ENCODE assay signal across 3 cellular contexts in the genomic region with DNA sequence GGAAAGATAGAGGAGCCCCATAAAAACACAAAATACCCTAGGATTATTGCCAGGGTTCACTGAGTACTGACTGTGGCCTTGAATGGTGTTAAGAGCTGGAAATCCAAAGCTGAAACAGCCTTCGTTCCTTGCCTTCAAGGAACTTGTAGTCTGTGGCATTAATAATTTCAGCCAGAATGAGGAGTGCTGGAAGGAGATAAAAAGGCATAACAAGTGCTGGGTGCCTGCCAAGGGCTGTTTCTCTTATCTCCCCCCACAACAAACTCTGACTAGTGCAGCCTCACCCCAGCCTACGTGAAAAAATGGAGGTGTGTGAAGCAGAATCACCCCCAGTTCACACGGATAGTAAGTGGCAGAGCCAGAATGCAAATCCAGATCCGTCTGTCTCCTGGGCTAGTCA.
A peak's percentile ranks its signal among the peaks of the same experiment; 100 is the strongest.
TF ChIP-seq lines count a peak whose summit lies in the region.

No MANE protein-coding gene starts in this region.

TF ChIP-seq in HEK293, 187 proteins besides CTCF, POLR2A, EP300 and RAD21:
- TF ChIP-seq ZBTB8A (tag by site-specific recombination; IDR thresholded peaks at IDR 0.05) (no peak), ZNF341 (tag by site-specific recombination; IDR thresholded peaks at IDR 0.05; ENCODE audit: low read depth) (peak; percentile 48), ZNF548 (tag by site-specific recombination; IDR thresholded peaks at IDR 0.05) (no peak), ZNF501 (tag by site-specific recombination; IDR thresholded peaks at IDR 0.05) (no peak), SETDB1 (IDR thresholded peaks at IDR 0.05; ENCODE audit: insufficient read length, low read length) (no peak), ZEB2 (tag by site-specific recombination; IDR thresholded peaks at IDR 0.05) (no peak)

TF ChIP-seq in K562, 482 proteins besides CTCF, POLR2A, EP300 and RAD21 (continues in another document):
- TF ChIP-seq EP400 (IDR thresholded peaks at IDR 0.05) = no peak
- TF ChIP-seq FOXJ2 (tag; IDR thresholded peaks at IDR 0.05) = peak; percentile 87
- TF ChIP-seq NCOR1 (IDR thresholded peaks at IDR 0.05) = peak; percentile 55
- peak; percentile 84 for TF ChIP-seq CBFA2T3 (IDR thresholded peaks at IDR 0.05)
- peak; percentile 61 to 73 for TF ChIP-seq TRIM24 (IDR thresholded peaks at IDR 0.05)
- TF ChIP-seq DPF2 (IDR thresholded peaks at IDR 0.05) = peak; percentile 51; the same call in 1 of the 2 replicates
- TF ChIP-seq, protein P1, sequence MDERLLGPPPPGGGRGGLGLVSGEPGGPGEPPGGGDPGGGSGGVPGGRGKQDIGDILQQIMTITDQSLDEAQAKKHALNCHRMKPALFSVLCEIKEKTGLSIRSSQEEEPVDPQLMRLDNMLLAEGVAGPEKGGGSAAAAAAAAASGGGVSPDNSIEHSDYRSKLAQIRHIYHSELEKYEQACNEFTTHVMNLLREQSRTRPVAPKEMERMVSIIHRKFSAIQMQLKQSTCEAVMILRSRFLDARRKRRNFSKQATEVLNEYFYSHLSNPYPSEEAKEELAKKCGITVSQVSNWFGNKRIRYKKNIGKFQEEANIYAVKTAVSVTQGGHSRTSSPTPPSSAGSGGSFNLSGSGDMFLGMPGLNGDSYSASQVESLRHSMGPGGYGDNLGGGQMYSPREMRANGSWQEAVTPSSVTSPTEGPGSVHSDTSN (CRISPR knock-in tag; IDR thresholded peaks at IDR 0.05; ENCODE audit: low read depth) = no peak
- TF ChIP-seq, protein P1 (tag; conservative IDR thresholded peaks at IDR 0.05; ENCODE audit: low read depth) = peak; percentile 35; the same call in 1 of the 2 replicates
- no peak for TF ChIP-seq SMARCC2 (IDR thresholded peaks at IDR 0.05; ENCODE audit: low read depth)
- TF ChIP-seq CBFA2T2 (conservative IDR thresholded peaks at IDR 0.05) = peak; percentile 74
- TF ChIP-seq TCF3 (CRISPR knock-in tag; IDR thresholded peaks at IDR 0.05) = peak; percentile 60
- TF ChIP-seq POLR2B (IDR thresholded peaks at IDR 0.05; ENCODE audit: low read depth, partially characterized antibody) = no peak
- TF ChIP-seq TRIM28 (IDR thresholded peaks at IDR 0.05) = peak; percentile 87
- TF ChIP-seq ZNF696 (CRISPR knock-in tag; conservative IDR thresholded peaks at IDR 0.05) = no peak
- 0 out of 2 replicates have a peak, but pooled peaks have one; percentile 16 for TF ChIP-seq STAT5A (IDR thresholded peaks at IDR 0.05; ENCODE audit: borderline replicate concordance, low read length)
- TF ChIP-seq, protein P2, sequence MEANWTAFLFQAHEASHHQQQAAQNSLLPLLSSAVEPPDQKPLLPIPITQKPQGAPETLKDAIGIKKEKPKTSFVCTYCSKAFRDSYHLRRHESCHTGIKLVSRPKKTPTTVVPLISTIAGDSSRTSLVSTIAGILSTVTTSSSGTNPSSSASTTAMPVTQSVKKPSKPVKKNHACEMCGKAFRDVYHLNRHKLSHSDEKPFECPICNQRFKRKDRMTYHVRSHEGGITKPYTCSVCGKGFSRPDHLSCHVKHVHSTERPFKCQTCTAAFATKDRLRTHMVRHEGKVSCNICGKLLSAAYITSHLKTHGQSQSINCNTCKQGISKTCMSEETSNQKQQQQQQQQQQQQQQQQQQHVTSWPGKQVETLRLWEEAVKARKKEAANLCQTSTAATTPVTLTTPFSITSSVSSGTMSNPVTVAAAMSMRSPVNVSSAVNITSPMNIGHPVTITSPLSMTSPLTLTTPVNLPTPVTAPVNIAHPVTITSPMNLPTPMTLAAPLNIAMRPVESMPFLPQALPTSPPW (CRISPR knock-in tag; IDR thresholded peaks at IDR 0.05) = peak; percentile 44; the same call in 1 of the 2 replicates
- peak; percentile 70; the same call in 1 of the 2 replicates for TF ChIP-seq ZNF12 (CRISPR knock-in tag; IDR thresholded peaks at IDR 0.05)
- peak; percentile 73 for TF ChIP-seq ZNF316 (IDR thresholded peaks at IDR 0.05)
- no peak for TF ChIP-seq SREBF1 (IDR thresholded peaks at IDR 0.05; ENCODE audit: borderline replicate concordance, low read depth, low read length)
- peak; percentile 82 for TF ChIP-seq NFIC (IDR thresholded peaks at IDR 0.05)
- TF ChIP-seq, protein P3, sequence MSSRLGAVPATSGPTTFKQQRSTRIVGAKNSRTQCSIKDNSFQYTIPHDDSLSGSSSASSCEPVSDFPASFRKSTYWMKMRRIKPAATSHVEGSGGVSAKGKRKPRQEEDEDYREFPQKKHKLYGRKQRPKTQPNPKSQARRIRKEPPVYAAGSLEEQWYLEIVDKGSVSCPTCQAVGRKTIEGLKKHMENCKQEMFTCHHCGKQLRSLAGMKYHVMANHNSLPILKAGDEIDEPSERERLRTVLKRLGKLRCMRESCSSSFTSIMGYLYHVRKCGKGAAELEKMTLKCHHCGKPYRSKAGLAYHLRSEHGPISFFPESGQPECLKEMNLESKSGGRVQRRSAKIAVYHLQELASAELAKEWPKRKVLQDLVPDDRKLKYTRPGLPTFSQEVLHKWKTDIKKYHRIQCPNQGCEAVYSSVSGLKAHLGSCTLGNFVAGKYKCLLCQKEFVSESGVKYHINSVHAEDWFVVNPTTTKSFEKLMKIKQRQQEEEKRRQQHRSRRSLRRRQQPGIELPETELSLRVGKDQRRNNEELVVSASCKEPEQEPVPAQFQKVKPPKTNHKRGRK (tag; IDR thresholded peaks at IDR 0.05) = no peak
- peak; percentile 78 for TF ChIP-seq ARID1B (IDR thresholded peaks at IDR 0.05)
- 0 out of 2 replicates have a peak, but pooled peaks have one; percentile 12 for TF ChIP-seq SOX6 (IDR thresholded peaks at IDR 0.05)
- TF ChIP-seq NR4A1 (CRISPR knock-in tag; IDR thresholded peaks at IDR 0.05) = no peak
- 0 out of 2 replicates have a peak, but pooled peaks have one; percentile 45 for TF ChIP-seq NR4A1 (tag; IDR thresholded peaks at IDR 0.05)
- TF ChIP-seq KDM2B (CRISPR knock-in tag; IDR thresholded peaks at IDR 0.05) = no peak

TF ChIP-seq in neural cell, 6 proteins besides CTCF, POLR2A, EP300 and RAD21:
- TF ChIP-seq, protein P4, sequence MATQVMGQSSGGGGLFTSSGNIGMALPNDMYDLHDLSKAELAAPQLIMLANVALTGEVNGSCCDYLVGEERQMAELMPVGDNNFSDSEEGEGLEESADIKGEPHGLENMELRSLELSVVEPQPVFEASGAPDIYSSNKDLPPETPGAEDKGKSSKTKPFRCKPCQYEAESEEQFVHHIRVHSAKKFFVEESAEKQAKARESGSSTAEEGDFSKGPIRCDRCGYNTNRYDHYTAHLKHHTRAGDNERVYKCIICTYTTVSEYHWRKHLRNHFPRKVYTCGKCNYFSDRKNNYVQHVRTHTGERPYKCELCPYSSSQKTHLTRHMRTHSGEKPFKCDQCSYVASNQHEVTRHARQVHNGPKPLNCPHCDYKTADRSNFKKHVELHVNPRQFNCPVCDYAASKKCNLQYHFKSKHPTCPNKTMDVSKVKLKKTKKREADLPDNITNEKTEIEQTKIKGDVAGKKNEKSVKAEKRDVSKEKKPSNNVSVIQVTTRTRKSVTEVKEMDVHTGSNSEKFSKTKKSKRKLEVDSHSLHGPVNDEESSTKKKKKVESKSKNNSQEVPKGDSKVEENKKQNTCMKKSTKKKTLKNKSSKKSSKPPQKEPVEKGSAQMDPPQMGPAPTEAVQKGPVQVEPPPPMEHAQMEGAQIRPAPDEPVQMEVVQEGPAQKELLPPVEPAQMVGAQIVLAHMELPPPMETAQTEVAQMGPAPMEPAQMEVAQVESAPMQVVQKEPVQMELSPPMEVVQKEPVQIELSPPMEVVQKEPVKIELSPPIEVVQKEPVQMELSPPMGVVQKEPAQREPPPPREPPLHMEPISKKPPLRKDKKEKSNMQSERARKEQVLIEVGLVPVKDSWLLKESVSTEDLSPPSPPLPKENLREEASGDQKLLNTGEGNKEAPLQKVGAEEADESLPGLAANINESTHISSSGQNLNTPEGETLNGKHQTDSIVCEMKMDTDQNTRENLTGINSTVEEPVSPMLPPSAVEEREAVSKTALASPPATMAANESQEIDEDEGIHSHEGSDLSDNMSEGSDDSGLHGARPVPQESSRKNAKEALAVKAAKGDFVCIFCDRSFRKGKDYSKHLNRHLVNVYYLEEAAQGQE (IDR thresholded peaks at IDR 0.05; ENCODE audit: borderline replicate concordance) = no peak
- TF ChIP-seq TAF1 (IDR thresholded peaks at IDR 0.05; ENCODE audit: low read depth) (no peak), MXI1 (conservative IDR thresholded peaks at IDR 0.05; ENCODE audit: poor library complexity, severe bottlenecking) (no peak), SMC3 (conservative IDR thresholded peaks at IDR 0.05; ENCODE audit: poor library complexity) (no peak), EZH2 (IDR thresholded peaks at IDR 0.05; ENCODE audit: borderline replicate concordance, insufficient read depth, low read length, poor library complexity, severe bottlenecking) (no peak), POLR2AphosphoS5 (IDR thresholded peaks at IDR 0.05) (no peak)
